Comparison of ENCODE assay signal across 8 cellular contexts in the genomic region with DNA sequence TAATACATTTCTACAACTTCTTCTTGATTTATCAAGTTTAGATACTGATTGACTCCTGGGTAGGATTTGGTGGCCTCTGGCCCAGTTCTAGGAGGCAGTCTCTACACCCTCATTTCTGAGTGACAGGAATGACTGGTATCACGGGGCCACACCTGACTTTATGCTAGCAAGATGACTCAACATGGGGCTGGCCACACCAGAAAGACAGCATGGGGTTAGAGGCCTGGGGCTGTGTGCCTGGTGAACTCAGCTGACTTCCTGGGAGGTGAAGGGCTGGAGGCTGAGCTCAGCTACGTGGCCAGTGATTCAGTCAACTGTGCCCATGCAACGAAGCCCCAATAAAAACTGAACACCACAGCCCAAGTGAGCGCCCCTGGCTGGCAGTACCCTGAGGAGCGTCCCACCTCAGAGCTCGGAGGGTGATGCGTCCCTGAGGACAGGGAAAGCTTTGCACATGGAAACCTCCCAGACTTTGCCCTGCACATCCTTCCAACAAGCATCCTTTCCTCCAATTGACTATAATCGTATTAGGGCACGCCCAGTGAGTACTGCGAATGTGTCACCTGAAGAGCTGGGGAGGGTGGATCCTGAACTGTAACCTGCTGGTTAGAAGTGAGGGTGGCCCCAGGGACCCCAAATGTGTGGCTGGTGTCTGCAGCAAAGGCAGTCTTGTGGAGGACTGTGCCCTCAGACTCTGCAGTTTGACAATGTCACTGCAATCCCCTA. TPM values are rescaled to one million over a fixed set of nuclear protein-coding genes. Genes with fewer than 3 reads are reported as not detected.
DNase-seq lines count a peak whose midpoint lies in the region; ATAC-seq and TF ChIP-seq lines count a peak whose summit lies in the region.

No MANE protein-coding gene starts in this region.

- POLR2A ChIA-PET in CD4-positive, alpha-beta T cell (lab: Charles Lee): no interaction called here

- CTCF ChIA-PET in CD4-positive, alpha-beta T cell (lab: Charles Lee): no interaction called here

- H3K36me3 Mint-ChIP-seq in CD4-positive, alpha-beta T cell (ENCODE audit: low read depth): no peaks in the 10 kb centered on the region

- no peaks in the 10 kb centered on the region for H3K4me1 Mint-ChIP-seq in CD4-positive, alpha-beta T cell (ENCODE audit: low read depth)

- TF ChIP-seq CTCF in GM12865 (IDR thresholded peaks at IDR 0.05; ENCODE audit: insufficient read depth, low read depth, low read length, missing control alignments): no peak
- no peak for TF ChIP-seq CTCF in CD4-positive, alpha-beta T cell (IDR thresholded peaks at IDR 0.05)

- H3K27ac Mint-ChIP-seq in CD4-positive, alpha-beta T cell: no peak overlapping the region

- H3K27ac ChIP-seq in CD4-positive, alpha-beta T cell (ENCODE audit: low read depth, low read length): no peak overlapping the region

- ATAC-seq in GM21717 (IDR thresholded peaks at IDR 0.05; ENCODE audit: unreplicated experiment): peak; percentile 62
- no peak for ATAC-seq in CD4-positive, alpha-beta T cell (ENCODE audit: poor library complexity)

- no peaks in the 10 kb centered on the region for H3K27me3 ChIP-seq in CD4-positive, alpha-beta T cell (ENCODE audit: control insufficient read depth, insufficient read depth, low read length)

- no peak overlapping the region for H3K4me3 ChIP-seq in GM12865 (ENCODE audit: low read depth, low read length)

- DNase-seq in GM12865 (ENCODE audit: low read depth) (peak; percentile 59), NCI-H226 (peak; percentile 71), glomerular visceral epithelial cell (ENCODE audit: extremely low spot score) (peak; percentile 76), midbrain (lab: John Stamatoyannopoulos, UW) (no peak), NAMALWA (ENCODE audit: low spot score) (no peak), hepatic stellate cell (ENCODE audit: low spot score) (no peak)
- DNase-seq in CD4-positive, alpha-beta T cell: no peak

- no peak overlapping the region for H3K4me3 Mint-ChIP-seq in CD4-positive, alpha-beta T cell

- no peaks in the 10 kb centered on the region for H3K27me3 Mint-ChIP-seq in CD4-positive, alpha-beta T cell

- intact Hi-C loops in CD4-positive, alpha-beta T cell (cut with DNase I, micrococcal nuclease): no loop called here

- H3K9me3 ChIP-seq in CD4-positive, alpha-beta T cell (ENCODE audit: control insufficient read depth, low read length): no peaks in the 10 kb centered on the region

- H3K9me3 Mint-ChIP-seq in CD4-positive, alpha-beta T cell: no peaks in the 10 kb centered on the region

RNA-seq across cellular contexts. Expression of a gene that starts 57.2 kb away (rescaled TPM):
- total RNA-seq in CD4-positive, alpha-beta T cell: 10 to 100 TPM; 33.9 to 36.7 TPM

Comparison
In these comparisons a context has a peak if more than half of its experiments do, and no peak if none do; other contexts are left out.
1. DNase-seq: peak in GM12865 (single experiment), NCI-H226 (single experiment) and glomerular visceral epithelial cell (single experiment); none in midbrain (single experiment), NAMALWA (single experiment), hepatic stellate cell (single experiment) and CD4-positive, alpha-beta T cell (0 of 10).